Comparison of ENCODE assay signal across 9 cellular contexts in genomic region chr19:29966594-29967249, GRCh38. TPM values are rescaled to one million over a fixed set of nuclear protein-coding genes. Genes with fewer than 3 reads are reported as not detected.
DNase-seq lines count a peak whose midpoint lies in the region; ATAC-seq, FAIRE-seq and TF ChIP-seq lines count a peak whose summit lies in the region.
"Had no signal": no experiment of that assay in that cellular context is flagged by ENCODE, and none has a peak within 500 bp of the region (broad histone marks: within the 10 kb centered on the region; RNA-seq: fewer than 3 reads in every experiment).

No MANE protein-coding gene starts in this region.

- peak overlapping the region; percentile 73; the same call in 1 of the 2 replicates for H3K4me2 ChIP-seq in PC-3 (ENCODE audit: low read length)

- H3K4me3 ChIP-seq in AG10803 (ENCODE audit: low read length), result no peak overlapping the region
- no peak overlapping the region for H3K4me3 ChIP-seq in PC-3 (ENCODE audit: low read length)

- POLR2A ChIA-PET in PC-3 (lab: Charles Lee; ENCODE audit: unreplicated experiment), result no interaction called here

- ATAC-seq in PC-3, result peak; percentile 25; the same call in 1 of the 2 replicates
- no peak for ATAC-seq in GM21381 (IDR thresholded peaks at IDR 0.05; ENCODE audit: unreplicated experiment)

- H3K27me3 ChIP-seq in PC-3 (ENCODE audit: low read length), result no peaks in the 10 kb centered on the region

- no peaks in the 10 kb centered on the region for H3F3A ChIP-seq in PC-3 (ENCODE audit: low read length, unreplicated experiment)

- peaks cover 23% of the 10 kb centered on the region for H3K4me1 ChIP-seq in PC-3 (ENCODE audit: insufficient read depth, low read length)

- DNase-seq in AG10803 (ENCODE audit: low read depth) (peak; percentile 33), GM18507 (ENCODE audit: extremely low spot score, insufficient read length, low read depth) (no peak), PC-3 (peak; percentile 8), globus pallidus (ENCODE audit: low spot score) (peak; percentile 48), HK-2 (ENCODE audit: unreplicated experiment) (no peak), head of caudate nucleus (no peak)
- DNase-seq in activated CD4-positive, alpha-beta T cell treated with anti-CD3 and anti-CD28 coated beads for 4 hours, result no peak
- DNase-seq: trophoblast cell had no signal

- no TSS peak for BruUV-seq in PC-3 (replicated peaks; lab: Mats Ljungman, UMichigan)

- peak; percentile 46 for TF ChIP-seq CTCF in AG10803 (conservative IDR thresholded peaks at IDR 0.05; ENCODE audit: low read length)
- TF ChIP-seq CTCF in PC-3 (conservative IDR thresholded peaks at IDR 0.05; ENCODE audit: low read depth, low read length), result peak; percentile 54

- no peaks in the 10 kb centered on the region for H3K9me2 ChIP-seq in PC-3 (replicated peaks; ENCODE audit: low read length)

- no peak overlapping the region for H2AFZ ChIP-seq in PC-3 (ENCODE audit: low read length)

- CTCF ChIA-PET in PC-3 (lab: Charles Lee), result interaction anchor here (0.6 to 0.7 kb wide), 2 partner anchors 200 to 297 kb away, joined by 3 to 6 read pairs; no protein-coding TSS in a partner anchor

- peaks cover 20% of the 10 kb centered on the region; the same call in 1 of the 2 replicates for H4K20me1 ChIP-seq in PC-3 (ENCODE audit: low read length)

- intact Hi-C loops in PC-3 (cut with micrococcal nuclease) (no loop called here), head of caudate nucleus (cut with DNase I) (no loop called here)

- H3K9ac ChIP-seq in PC-3 (ENCODE audit: low read length), result no peak overlapping the region

- no peaks in the 10 kb centered on the region for H3K36me3 ChIP-seq in PC-3 (ENCODE audit: low read depth, low read length)

- H3K79me2 ChIP-seq in PC-3 (ENCODE audit: low read length), result peaks cover 95% of the 10 kb centered on the region

- no peaks in the 10 kb centered on the region for H3K9me3 ChIP-seq in PC-3 (ENCODE audit: low read length)

- no peak overlapping the region for H3K27ac ChIP-seq in PC-3 (ENCODE audit: low read length)

- peak; percentile 72 for FAIRE-seq in GM18507 (lab: Jason Lieb, UNC)

RNA-seq across cellular contexts. Expression of gene URI1, which starts 24.7 kb away (rescaled TPM):
- 31.0 and 32.4 TPM in 2 replicates for total RNA-seq in PC-3 (2014; rRNA removed)

Comparison
In these comparisons a context has a peak if more than half of its experiments do, and no peak if none do; other contexts are left out.
1. DNase-seq: peak in AG10803 (single experiment), PC-3 (single experiment) and globus pallidus (single experiment); none in GM18507 (single experiment), HK-2 (single experiment), head of caudate nucleus (0 of 42) and activated CD4-positive, alpha-beta T cell treated with anti-CD3 and anti-CD28 coated beads for 4 hours (0 of 2).